34 cellular contexts compared by ENCODE assay signal in genomic region chr9:76649894-76650293, GRCh38.
"Had no signal": no experiment of that assay in that cellular context is flagged by ENCODE, and none has a peak within 500 bp of the region (broad histone marks: within the 10 kb centered on the region; RNA-seq: fewer than 3 reads in every experiment).

No MANE protein-coding gene starts in this region.

- H3K9me3 Mint-ChIP-seq: activated CD8-positive, alpha-beta T cell treated with anti-CD3 and anti-CD28 coated beads for 36 hours; activated naive CD8-positive, alpha-beta T cell treated with anti-CD3 and anti-CD28 coated beads, Interleukin-2, amount 10 ng/mL, durations not matched to agents 7 days and 5 days; activated T-cell treated with anti-CD3 and anti-CD28 coated beads, Interleukin-2, amount 50 U/mL, for 72 hours; activated T-helper 17 cell treated with anti-CD3 and anti-CD28 coated beads, Interleukin-2, amount 50 U/mL, for 72 hours had no signal

- H3K27ac ChIP-seq: body of pancreas, breast epithelium, VCaP had no signal

- FAIRE-seq: astrocyte had no signal

- H3K4me1 ChIP-seq: adrenal gland, body of pancreas, breast epithelium had no signal

- H3K27me3 ChIP-seq: adrenal gland, body of pancreas, breast epithelium, MG63 had no signal

- ATAC-seq: activated CD8-positive, alpha-beta T cell treated with anti-CD3 and anti-CD28 coated beads for 36 hours; activated T-cell treated with anti-CD3 and anti-CD28 coated beads, Interleukin-2, amount 50 U/mL, for 72 hours; activated T-helper 17 cell treated with anti-CD3 and anti-CD28 coated beads, Interleukin-2, amount 50 U/mL, for 72 hours; body of pancreas; Panc1; SK-N-SH treated with all-trans-retinoic acid at 6 μM for 48 hours had no signal

- H3K9me3 ChIP-seq: adrenal gland, body of pancreas, breast epithelium, MG63 had no signal

- DNase-seq: activated CD4-positive, alpha-beta T cell treated with anti-CD3 and anti-CD28 coated beads for 1 hour; activated CD4-positive, alpha-beta T cell treated with anti-CD3 and anti-CD28 coated beads for 48 hours; activated CD4-positive, alpha-beta T cell treated with anti-CD3 and anti-CD28 coated beads, Interleukin-2, amount 50 U/mL, for 4 hours; activated CD4-positive, CD25-positive, alpha-beta regulatory T cell; activated CD8-positive, alpha-beta T cell treated with anti-CD3 and anti-CD28 coated beads for 36 hours; activated effector memory CD4-positive, alpha-beta T cell treated with anti-CD3 and anti-CD28 coated beads, Interleukin-2, amount 50 U/mL, for 16 hours; activated naive CD4-positive, alpha-beta T cell; activated naive CD4-positive, alpha-beta T cell treated with anti-CD3 and anti-CD28 coated beads, Interleukin-2, amount 50 U/mL, for 16 hours; activated naive CD8-positive, alpha-beta T cell treated with anti-CD3 and anti-CD28 coated beads, Interleukin-2, amount 10 ng/mL, durations not matched to agents 7 days and 5 days; activated T-cell treated with anti-CD3 and anti-CD28 coated beads, Interleukin-2, amount 50 U/mL, for 1 hour; activated T-cell treated with anti-CD3 and anti-CD28 coated beads, Interleukin-2, amount 50 U/mL, for 72 hours; adrenal gland; body of pancreas; Karpas-422; MG63; NCI-H1048; NCI-H1105 treated with DMSO at 0.1 percent for 48 hours; NCI-H1436; NCI-H1694; NCI-H1930; NCI-H2081 treated with DMSO at 0.1 percent for 48 hours; NCI-H226; NCI-H446 treated with DMSO at 0.1 percent for 48 hours; NCI-H524 treated with DMSO at 0.1 percent for 48 hours; SHP77 treated with DMSO at 0.1 percent for 48 hours; T-helper 1 cell; T-helper 2 cell; T-helper 9 cell had no signal

- H3K4me3 ChIP-seq: body of pancreas, breast epithelium, MG63 had no signal

- H3K27ac Mint-ChIP-seq: activated T-helper 17 cell treated with anti-CD3 and anti-CD28 coated beads, Interleukin-2, amount 50 U/mL, for 72 hours had no signal

- H3K27me3 Mint-ChIP-seq: activated CD8-positive, alpha-beta T cell treated with anti-CD3 and anti-CD28 coated beads for 36 hours; activated naive CD8-positive, alpha-beta T cell treated with anti-CD3 and anti-CD28 coated beads, Interleukin-2, amount 10 ng/mL, durations not matched to agents 7 days and 5 days; activated T-helper 17 cell treated with anti-CD3 and anti-CD28 coated beads, Interleukin-2, amount 50 U/mL, for 72 hours had no signal

- H3K36me3 ChIP-seq: adrenal gland, breast epithelium, MG63 had no signal
